ENCODE assay signal across 17 cellular contexts in genomic region chr13:35014606-35015005, GRCh38.
"Had no signal": no experiment of that assay in that cellular context is flagged by ENCODE, and none has a peak within 500 bp of the region (broad histone marks: within the 10 kb centered on the region; RNA-seq: fewer than 3 reads in every experiment).

No MANE protein-coding gene starts in this region.

- H3K4me3 ChIP-seq: breast epithelium, dorsolateral prefrontal cortex, esophagus muscularis mucosa, lung had no signal

- H3K9me3 Mint-ChIP-seq: activated naive CD8-positive, alpha-beta T cell treated with anti-CD3 and anti-CD28 coated beads, Interleukin-2, amount 10 ng/mL, durations not matched to agents 7 days and 5 days had no signal

- H3K27me3 Mint-ChIP-seq: activated CD4-positive, alpha-beta memory T cell treated with anti-CD3 and anti-CD28 coated beads, Interleukin-2, amount 10 ng/mL, durations not matched to agents 7 days and 5 days; activated naive CD8-positive, alpha-beta T cell treated with anti-CD3 and anti-CD28 coated beads, Interleukin-2, amount 10 ng/mL, durations not matched to agents 7 days and 5 days; progenitor cell of endocrine pancreas had no signal

- H3K27ac ChIP-seq: breast epithelium, esophagus muscularis mucosa, neutrophil had no signal

- H3K9me3 ChIP-seq: breast epithelium, esophagus muscularis mucosa, neutrophil had no signal

- DNase-seq: activated CD4-positive, alpha-beta memory T cell treated with anti-CD3 and anti-CD28 coated beads, Interleukin-2, amount 10 ng/mL, durations not matched to agents 7 days and 5 days; activated gamma-delta T cell treated with Interleukin-2 at 50 U/mL for 16 hours; activated naive CD8-positive, alpha-beta T cell treated with anti-CD3 and anti-CD28 coated beads, Interleukin-2, amount 10 ng/mL, durations not matched to agents 7 days and 5 days; activated T-cell treated with anti-CD3 and anti-CD28 coated beads, Interleukin-2, amount 50 U/mL, for 48 hours; aorta; left colon; midbrain; stimulated activated CD4-positive, alpha-beta T cell treated with anti-CD3 and anti-CD28 coated beads, Interleukin-2, amount 100 ng/mL, for 24 hours; stimulated activated naive CD4-positive, alpha-beta T cell treated with Interleukin-2 at 50 U/mL for 16 hours; trophoblast cell had no signal

- H3K27ac Mint-ChIP-seq: activated CD4-positive, alpha-beta memory T cell treated with anti-CD3 and anti-CD28 coated beads, Interleukin-2, amount 10 ng/mL, durations not matched to agents 7 days and 5 days; activated naive CD8-positive, alpha-beta T cell treated with anti-CD3 and anti-CD28 coated beads, Interleukin-2, amount 10 ng/mL, durations not matched to agents 7 days and 5 days; progenitor cell of endocrine pancreas had no signal

- H3K4me1 ChIP-seq: breast epithelium had no signal

- H3K4me1 Mint-ChIP-seq: activated CD4-positive, alpha-beta memory T cell treated with anti-CD3 and anti-CD28 coated beads, Interleukin-2, amount 10 ng/mL, durations not matched to agents 7 days and 5 days; activated naive CD8-positive, alpha-beta T cell treated with anti-CD3 and anti-CD28 coated beads, Interleukin-2, amount 10 ng/mL, durations not matched to agents 7 days and 5 days had no signal

- H3K36me3 Mint-ChIP-seq: activated naive CD8-positive, alpha-beta T cell treated with anti-CD3 and anti-CD28 coated beads, Interleukin-2, amount 10 ng/mL, durations not matched to agents 7 days and 5 days had no signal

- H3K36me3 ChIP-seq: breast epithelium, esophagus muscularis mucosa, neutrophil had no signal

- ATAC-seq: left colon, sciatic nerve had no signal

- H3K4me3 Mint-ChIP-seq: activated CD4-positive, alpha-beta memory T cell treated with anti-CD3 and anti-CD28 coated beads, Interleukin-2, amount 10 ng/mL, durations not matched to agents 7 days and 5 days; activated naive CD8-positive, alpha-beta T cell treated with anti-CD3 and anti-CD28 coated beads, Interleukin-2, amount 10 ng/mL, durations not matched to agents 7 days and 5 days had no signal

- H3K27me3 ChIP-seq: breast epithelium, dorsolateral prefrontal cortex, esophagus muscularis mucosa, neutrophil had no signal
